Comparison of ENCODE assay signal across 14 cellular contexts in the genomic region with DNA sequence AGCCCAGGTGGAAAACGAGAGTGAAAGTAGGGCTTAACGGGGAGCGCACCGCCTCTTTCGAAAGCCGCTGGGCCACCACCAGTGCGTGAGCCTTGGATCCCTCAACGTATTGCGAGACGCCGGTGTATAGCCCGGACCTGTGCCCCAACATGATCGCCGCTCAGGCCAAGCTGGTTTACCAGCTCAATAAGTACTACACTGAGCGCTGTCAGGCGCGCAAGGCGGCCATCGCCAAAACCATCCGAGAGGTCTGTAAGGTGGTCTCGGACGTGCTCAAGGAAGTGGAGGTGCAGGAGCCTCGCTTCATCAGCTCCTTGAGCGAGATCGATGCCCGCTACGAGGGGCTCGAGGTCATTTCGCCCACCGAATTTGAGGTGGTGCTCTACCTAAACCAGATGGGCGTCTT. TPM values are rescaled to one million over a fixed set of nuclear protein-coding genes. Genes with fewer than 3 reads are reported as not detected.
DNase-seq lines count a peak whose midpoint lies in the region; ATAC-seq and TF ChIP-seq lines count a peak whose summit lies in the region.
"Had no signal": no experiment of that assay in that cellular context is flagged by ENCODE, and none has a peak within 500 bp of the region (broad histone marks: within the 10 kb centered on the region; RNA-seq: fewer than 3 reads in every experiment).

No MANE protein-coding gene starts in this region.

- H3K9me3 ChIP-seq in iPS DF 6.9 (ENCODE audit: control insufficient read depth, insufficient read depth, low read length): no peaks in the 10 kb centered on the region

- H3K36me3 ChIP-seq in brain microvascular endothelial cell (replicated peaks): no peaks in the 10 kb centered on the region
- no peaks in the 10 kb centered on the region for H3K36me3 ChIP-seq in iPS DF 6.9 (ENCODE audit: control insufficient read depth, insufficient read depth, low read length)

- H3K27ac ChIP-seq in brain microvascular endothelial cell (peak overlapping the region; percentile 8), iPS DF 6.9 (ENCODE audit: low read length) (no peak overlapping the region)
- H3K27ac ChIP-seq: BLaER1 had no signal

- ATAC-seq in GM21723 (IDR thresholded peaks at IDR 0.05; ENCODE audit: unreplicated experiment) (no peak), GM18909 (IDR thresholded peaks at IDR 0.05; ENCODE audit: poor library complexity, unreplicated experiment) (no peak)
- ATAC-seq: Panc1 had no signal

- CTCF ChIA-PET in HEK293T (lab: Yijun Ruan, JAX): no interaction called here

- H3K4me3 Mint-ChIP-seq in progenitor cell of endocrine pancreas (ENCODE audit: low read depth): peak overlapping the region; percentile 64
- H3K4me3 Mint-ChIP-seq in activated naive CD8-positive, alpha-beta T cell treated with anti-CD3 and anti-CD28 coated beads for 36 hours: no peak overlapping the region
- H3K4me3 Mint-ChIP-seq: activated naive CD8-positive, alpha-beta T cell treated with anti-CD3 and anti-CD28 coated beads, Interleukin-2, amount 10 ng/mL, durations not matched to agents 7 days and 5 days had no signal

- H3K9me3 Mint-ChIP-seq in progenitor cell of endocrine pancreas (ENCODE audit: low read depth): no peaks in the 10 kb centered on the region
- H3K9me3 Mint-ChIP-seq in activated naive CD8-positive, alpha-beta T cell treated with anti-CD3 and anti-CD28 coated beads for 36 hours: peaks cover 2% of the 10 kb centered on the region
- H3K9me3 Mint-ChIP-seq: activated naive CD8-positive, alpha-beta T cell treated with anti-CD3 and anti-CD28 coated beads, Interleukin-2, amount 10 ng/mL, durations not matched to agents 7 days and 5 days had no signal

- no peak overlapping the region for H3K27ac Mint-ChIP-seq in progenitor cell of endocrine pancreas
- no peak overlapping the region for H3K27ac Mint-ChIP-seq in activated naive CD8-positive, alpha-beta T cell treated with anti-CD3 and anti-CD28 coated beads for 36 hours
- H3K27ac Mint-ChIP-seq: activated naive CD8-positive, alpha-beta T cell treated with anti-CD3 and anti-CD28 coated beads, Interleukin-2, amount 10 ng/mL, durations not matched to agents 7 days and 5 days had no signal

- peaks cover 36% of the 10 kb centered on the region for H3K4me1 Mint-ChIP-seq in progenitor cell of endocrine pancreas (ENCODE audit: low read depth)
- no peaks in the 10 kb centered on the region for H3K4me1 Mint-ChIP-seq in activated naive CD8-positive, alpha-beta T cell treated with anti-CD3 and anti-CD28 coated beads for 36 hours
- H3K4me1 Mint-ChIP-seq: activated naive CD8-positive, alpha-beta T cell treated with anti-CD3 and anti-CD28 coated beads, Interleukin-2, amount 10 ng/mL, durations not matched to agents 7 days and 5 days had no signal

- peaks cover 6% of the 10 kb centered on the region for H3K36me3 Mint-ChIP-seq in progenitor cell of endocrine pancreas (ENCODE audit: insufficient read depth)
- peaks cover 55% of the 10 kb centered on the region for H3K36me3 Mint-ChIP-seq in activated naive CD8-positive, alpha-beta T cell treated with anti-CD3 and anti-CD28 coated beads for 36 hours

- in situ Hi-C loops in brain microvascular endothelial cell (cut with HindIII; ENCODE audit: low pct_ligation_motif_present, low sequenced_read_pairs): loop anchor here (25.0 kb wide), 1 partner anchor 271 kb away; no protein-coding TSS in a partner anchor

- H3K4me1 ChIP-seq in iPS DF 6.9 (ENCODE audit: control insufficient read depth, insufficient read depth, low read length): peaks cover 3% of the 10 kb centered on the region; the same call in 1 of the 2 replicates
- H3K4me1 ChIP-seq: BLaER1 had no signal

- H3K27me3 Mint-ChIP-seq in progenitor cell of endocrine pancreas: peaks cover 87% of the 10 kb centered on the region
- no peaks in the 10 kb centered on the region for H3K27me3 Mint-ChIP-seq in activated naive CD8-positive, alpha-beta T cell treated with anti-CD3 and anti-CD28 coated beads for 36 hours
- H3K27me3 Mint-ChIP-seq: activated naive CD8-positive, alpha-beta T cell treated with anti-CD3 and anti-CD28 coated beads, Interleukin-2, amount 10 ng/mL, durations not matched to agents 7 days and 5 days had no signal

- DNase-seq in Daoy (ENCODE audit: low read depth) (peak; percentile 52), brain microvascular endothelial cell (peak; percentile 24), iPS DF 6.9 (ENCODE audit: low read depth, low spot score) (no peak), progenitor cell of endocrine pancreas (ENCODE audit: low spot score, unreplicated experiment) (no peak), HEK293T (ENCODE audit: extremely low spot score) (no peak)
- DNase-seq in activated naive CD8-positive, alpha-beta T cell treated with anti-CD3 and anti-CD28 coated beads for 36 hours: no peak
- DNase-seq: activated CD4-positive, alpha-beta T cell treated with anti-CD3 and anti-CD28 coated beads for 1 hour; activated naive CD8-positive, alpha-beta T cell treated with anti-CD3 and anti-CD28 coated beads, Interleukin-2, amount 10 ng/mL, durations not matched to agents 7 days and 5 days; hippocampal formation; NCI-H1105 had no signal

- WGBS in iPS DF 6.9 (ENCODE audit: insufficient coverage, insufficient read length): no CpG with 5 or more reads among the region's 31 CpGs

- POLR2A ChIA-PET in HEK293T (lab: Yijun Ruan, JAX): no interaction called here

- H3K4me3 ChIP-seq in brain microvascular endothelial cell (ENCODE audit: low read depth, low read length) (peak overlapping the region; percentile 75), iPS DF 6.9 (ENCODE audit: low read length) (peak overlapping the region; percentile 28; the same call in 1 of the 2 replicates)
- H3K4me3 ChIP-seq: BLaER1 had no signal

- TF ChIP-seq CTCF in brain microvascular endothelial cell (IDR thresholded peaks at IDR 0.05; ENCODE audit: low read depth, low read length, missing control alignments): no peak
- no peak for TF ChIP-seq CTCF in progenitor cell of endocrine pancreas (IDR thresholded peaks at IDR 0.05; ENCODE audit: unreplicated experiment)

- H3K27me3 ChIP-seq in brain microvascular endothelial cell (replicated peaks) (no peaks in the 10 kb centered on the region), iPS DF 6.9 (ENCODE audit: control insufficient read depth, insufficient read depth, low read length) (peaks cover 21% of the 10 kb centered on the region)
- H3K27me3 ChIP-seq: BLaER1 had no signal

TF ChIP-seq in HEK293T, 16 proteins besides CTCF, POLR2A, EP300 and RAD21:
- no peak for TF ChIP-seq L3MBTL2 (conservative IDR thresholded peaks at IDR 0.05)
- TF ChIP-seq HDGF (IDR thresholded peaks at IDR 0.05; ENCODE audit: borderline replicate concordance): no peak
- no peak for TF ChIP-seq ELF4 (IDR thresholded peaks at IDR 0.05)
- TF ChIP-seq, protein P1, sequence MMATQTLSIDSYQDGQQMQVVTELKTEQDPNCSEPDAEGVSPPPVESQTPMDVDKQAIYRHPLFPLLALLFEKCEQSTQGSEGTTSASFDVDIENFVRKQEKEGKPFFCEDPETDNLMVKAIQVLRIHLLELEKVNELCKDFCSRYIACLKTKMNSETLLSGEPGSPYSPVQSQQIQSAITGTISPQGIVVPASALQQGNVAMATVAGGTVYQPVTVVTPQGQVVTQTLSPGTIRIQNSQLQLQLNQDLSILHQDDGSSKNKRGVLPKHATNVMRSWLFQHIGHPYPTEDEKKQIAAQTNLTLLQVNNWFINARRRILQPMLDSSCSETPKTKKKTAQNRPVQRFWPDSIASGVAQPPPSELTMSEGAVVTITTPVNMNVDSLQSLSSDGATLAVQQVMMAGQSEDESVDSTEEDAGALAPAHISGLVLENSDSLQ (IDR thresholded peaks at IDR 0.05): no peak
- no peak for TF ChIP-seq ZNF384 (IDR thresholded peaks at IDR 0.05)

RNA-seq across cellular contexts. Expression of a gene that starts 0.9 kb away (rescaled TPM):
- total RNA-seq in Daoy (2014; rRNA removed; shearing (Covaris generic)): 0.71 and 2.6 TPM in 2 replicates
- 0.19 and 0.51 TPM in 2 replicates for total RNA-seq in progenitor cell of endocrine pancreas
- not detected for total RNA-seq in activated naive CD8-positive, alpha-beta T cell treated with anti-CD3 and anti-CD28 coated beads for 36 hours
- total RNA-seq: activated naive CD8-positive, alpha-beta T cell treated with anti-CD3 and anti-CD28 coated beads, Interleukin-2, amount 10 ng/mL, durations not matched to agents 7 days and 5 days had no signal

Comparison
In these comparisons a context has a peak if more than half of its experiments do, and no peak if none do; other contexts are left out.
1. DNase-seq: peak in Daoy (single experiment) and brain microvascular endothelial cell (single experiment); none in iPS DF 6.9 (single experiment), progenitor cell of endocrine pancreas (single experiment), HEK293T (single experiment) and activated naive CD8-positive, alpha-beta T cell treated with anti-CD3 and anti-CD28 coated beads for 36 hours (single experiment).